In the genomic region with DNA sequence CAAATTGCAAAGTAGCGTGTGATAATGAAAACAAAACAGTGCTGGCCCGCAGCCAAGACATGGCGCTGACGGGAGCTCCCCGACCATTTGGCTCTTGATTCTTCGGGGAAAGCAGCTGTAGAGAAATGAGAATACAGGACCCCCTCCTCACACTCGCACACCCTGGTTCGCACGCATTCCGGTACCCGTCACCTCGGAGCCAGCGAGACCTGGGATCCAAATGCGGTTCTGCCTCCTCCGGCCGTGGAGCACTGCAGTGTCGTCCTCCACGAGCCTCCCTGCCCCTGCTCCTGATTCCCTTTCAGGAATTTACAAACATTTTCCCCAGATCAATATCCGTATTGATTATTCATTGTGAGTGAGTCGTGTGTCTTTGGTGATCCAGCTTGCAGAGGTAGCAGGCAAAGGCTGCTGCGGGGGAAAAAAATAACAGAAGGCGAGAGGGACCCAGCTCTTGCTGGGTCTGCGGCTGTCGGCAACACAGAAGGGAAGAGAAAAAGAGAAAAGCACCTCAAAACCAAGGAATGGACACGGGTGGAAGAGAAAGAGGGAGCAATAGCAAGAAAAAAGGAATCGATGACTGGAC, we compare ENCODE assay signal across 11 cellular contexts.
DNase-seq lines count a peak whose midpoint lies in the region; ATAC-seq and TF ChIP-seq lines count a peak whose summit lies in the region.
"Had no signal": no experiment of that assay in that cellular context is flagged by ENCODE, and none has a peak within 500 bp of the region (broad histone marks: within the 10 kb centered on the region; RNA-seq: fewer than 3 reads in every experiment).

No MANE protein-coding gene starts in this region.

- H3K27me3 Mint-ChIP-seq in CD4-positive, alpha-beta T cell: no peaks in the 10 kb centered on the region
- H3K27me3 Mint-ChIP-seq in naive thymus-derived CD8-positive, alpha-beta T cell: no peaks in the 10 kb centered on the region
- H3K27me3 Mint-ChIP-seq: activated T-cell treated with anti-CD3 and anti-CD28 coated beads, Interleukin-2, amount 50 U/mL, for 24 hours had no signal

- no peak overlapping the region for H3K27ac Mint-ChIP-seq in CD4-positive, alpha-beta T cell
- H3K27ac Mint-ChIP-seq in naive thymus-derived CD8-positive, alpha-beta T cell: no peak overlapping the region
- H3K27ac Mint-ChIP-seq: activated T-cell treated with anti-CD3 and anti-CD28 coated beads, Interleukin-2, amount 50 U/mL, for 24 hours had no signal

- no peak overlapping the region for H3K4me3 Mint-ChIP-seq in CD4-positive, alpha-beta T cell
- no peak overlapping the region for H3K4me3 Mint-ChIP-seq in naive thymus-derived CD8-positive, alpha-beta T cell
- H3K4me3 Mint-ChIP-seq: activated T-cell treated with anti-CD3 and anti-CD28 coated beads, Interleukin-2, amount 50 U/mL, for 24 hours had no signal

- POLR2A ChIA-PET in CD4-positive, alpha-beta T cell (lab: Charles Lee): no interaction called here
- POLR2A ChIA-PET in naive thymus-derived CD8-positive, alpha-beta T cell (lab: Charles Lee): no interaction called here

- H3K27me3 ChIP-seq in lower lobe of right lung (ENCODE audit: low read depth) (no peaks in the 10 kb centered on the region), tibial artery (no peaks in the 10 kb centered on the region)
- H3K27me3 ChIP-seq in CD4-positive, alpha-beta T cell (ENCODE audit: control insufficient read depth, insufficient read depth, low read length): no peaks in the 10 kb centered on the region
- H3K27me3 ChIP-seq: ascending aorta had no signal

- CTCF ChIA-PET in CD4-positive, alpha-beta T cell (lab: Charles Lee): no interaction called here

- H3K4me1 Mint-ChIP-seq in CD4-positive, alpha-beta T cell (ENCODE audit: low read depth): no peaks in the 10 kb centered on the region
- no peaks in the 10 kb centered on the region for H3K4me1 Mint-ChIP-seq in naive thymus-derived CD8-positive, alpha-beta T cell

- H3K36me3 Mint-ChIP-seq in CD4-positive, alpha-beta T cell (ENCODE audit: low read depth): no peaks in the 10 kb centered on the region
- no peaks in the 10 kb centered on the region for H3K36me3 Mint-ChIP-seq in naive thymus-derived CD8-positive, alpha-beta T cell

- H3K9me3 Mint-ChIP-seq in CD4-positive, alpha-beta T cell: no peaks in the 10 kb centered on the region
- H3K9me3 Mint-ChIP-seq in naive thymus-derived CD8-positive, alpha-beta T cell: peaks cover 0 to 2% (median 0%) of the 10 kb centered on the region in 9 donors
- H3K9me3 Mint-ChIP-seq: activated T-cell treated with anti-CD3 and anti-CD28 coated beads, Interleukin-2, amount 50 U/mL, for 24 hours had no signal

- H3K9me3 ChIP-seq in lower lobe of right lung: no peaks in the 10 kb centered on the region
- H3K9me3 ChIP-seq in tibial artery: no peaks in the 10 kb centered on the region
- H3K9me3 ChIP-seq in CD4-positive, alpha-beta T cell (ENCODE audit: control insufficient read depth, low read length): no peaks in the 10 kb centered on the region
- H3K9me3 ChIP-seq: ascending aorta had no signal

- H3K27ac ChIP-seq in caudate nucleus (ENCODE audit: low read depth, low read length) (peak overlapping the region; percentile 73), lower lobe of right lung (no peak overlapping the region), tibial artery (no peak overlapping the region)
- no peak overlapping the region for H3K27ac ChIP-seq in CD4-positive, alpha-beta T cell (ENCODE audit: low read depth, low read length)
- H3K27ac ChIP-seq: ascending aorta had no signal

- H3K4me3 ChIP-seq in lower lobe of right lung: peak overlapping the region; percentile 25
- peak overlapping the region; percentile 32 to 42 for H3K4me3 ChIP-seq in tibial artery

- DNase-seq in DMS79 treated with DMSO at 0.1 percent for 48 hours (lab: John Stamatoyannopoulos, UW) (peak; percentile 41), DMS79 (lab: John Stamatoyannopoulos, UW) (no peak), caudate nucleus (lab: John Stamatoyannopoulos, UW) (peak in 28 of 61 donors; percentile 7 to 65 (median 32)), lower lobe of right lung (no peak), tibial artery (no peak)
- DNase-seq in CD4-positive, alpha-beta T cell: no peak
- no peak for DNase-seq in naive thymus-derived CD8-positive, alpha-beta T cell
- no peak for DNase-seq in stimulated activated CD4-positive, alpha-beta T cell treated with anti-CD3 and anti-CD28 coated beads, Interleukin-12 subunit alpha, Interleukin-12 subunit beta, amount 100 ng/mL, for 4 hours
- DNase-seq: activated T-cell treated with anti-CD3 and anti-CD28 coated beads, Interleukin-2, amount 50 U/mL, for 24 hours; kidney had no signal

- intact Hi-C loops in lower lobe of right lung (cut with DNase I): no loop called here
- intact Hi-C loops in tibial artery (cut with DNase I; ENCODE audit: low total_unique reads): no loop called here
- intact Hi-C loops in CD4-positive, alpha-beta T cell (cut with DNase I, micrococcal nuclease): no loop called here

- ATAC-seq in lower lobe of right lung: no peak
- ATAC-seq in CD4-positive, alpha-beta T cell (ENCODE audit: poor library complexity): no peak
- no peak for ATAC-seq in naive thymus-derived CD8-positive, alpha-beta T cell

- no peaks in the 10 kb centered on the region for H3K4me1 ChIP-seq in lower lobe of right lung
- H3K4me1 ChIP-seq in tibial artery: peaks cover 0 to 18% (median 4%) of the 10 kb centered on the region in 4 donors
- H3K4me1 ChIP-seq: ascending aorta had no signal

- no peaks in the 10 kb centered on the region for H3K36me3 ChIP-seq in lower lobe of right lung
- H3K36me3 ChIP-seq in tibial artery: no peaks in the 10 kb centered on the region
- H3K36me3 ChIP-seq: ascending aorta had no signal

- TF ChIP-seq CTCF in lower lobe of right lung (IDR thresholded peaks at IDR 0.05): no peak
- no peak for TF ChIP-seq CTCF in tibial artery (IDR thresholded peaks at IDR 0.05)
- no peak for TF ChIP-seq CTCF in CD4-positive, alpha-beta T cell (IDR thresholded peaks at IDR 0.05)
